In genomic region chr3:168622795-168623194, GRCh38 we compare ENCODE assay signal across 16 cellular contexts.
A peak's percentile ranks its signal among the peaks of the same experiment; 100 is the strongest.
DNase-seq lines count a peak whose midpoint lies in the region; ATAC-seq and TF ChIP-seq lines count a peak whose summit lies in the region.
"Had no signal": no experiment of that assay in that cellular context is flagged by ENCODE, and none has a peak within 500 bp of the region (broad histone marks: within the 10 kb centered on the region; RNA-seq: fewer than 3 reads in every experiment).

No MANE protein-coding gene starts in this region.

- H3K4me1 Mint-ChIP-seq in WTC11, result peaks cover 57% of the 10 kb centered on the region
- H3K4me1 Mint-ChIP-seq: CD8-positive, alpha-beta memory T cell had no signal

- no peaks in the 10 kb centered on the region for H3K9me3 Mint-ChIP-seq in WTC11

- H3K4me3 Mint-ChIP-seq in WTC11, result no peak overlapping the region
- H3K4me3 Mint-ChIP-seq: CD8-positive, alpha-beta memory T cell had no signal

- POLR2A ChIA-PET in WTC11 (lab: Charles Lee), result no interaction called here

- no peaks in the 10 kb centered on the region for H3K27me3 Mint-ChIP-seq in WTC11 (ENCODE audit: low read depth)
- H3K27me3 Mint-ChIP-seq: CD8-positive, alpha-beta memory T cell had no signal

- CTCF ChIA-PET in WTC11 (lab: Charles Lee), result interaction anchor here (0.5 to 5.4 kb wide), 4 partner anchors 111 to 411 kb away, joined by 3 to 108 read pairs (median 6); no protein-coding TSS in a partner anchor

- H3K27ac ChIP-seq in right atrium auricular region, result no peak overlapping the region
- H3K27ac ChIP-seq: BLaER1, HL-60 had no signal

- H3K36me3 Mint-ChIP-seq in WTC11, result no peaks in the 10 kb centered on the region
- H3K36me3 Mint-ChIP-seq: CD8-positive, alpha-beta memory T cell had no signal

- intact Hi-C loops in Right ventricle myocardium superior (cut with DNase I), result loop anchor here (10.0 kb wide), 1 partner anchor 108 kb away; no protein-coding TSS in a partner anchor
- intact Hi-C loops in left ventricle myocardium superior (cut with micrococcal nuclease), result no loop called here

- peak; percentile 92 for ATAC-seq in Right ventricle myocardium superior (ENCODE audit: poor library complexity)
- ATAC-seq in WTC11, result no peak
- ATAC-seq in left ventricle myocardium superior, result peak; percentile 72

- H3K9me3 ChIP-seq in right atrium auricular region, result no peaks in the 10 kb centered on the region
- H3K9me3 ChIP-seq: BLaER1, Caco-2 had no signal

- peak overlapping the region; percentile 42; the same call in 1 of the 2 replicates for H3K27ac Mint-ChIP-seq in WTC11
- H3K27ac Mint-ChIP-seq: CD8-positive, alpha-beta memory T cell had no signal

- H3K36me3 ChIP-seq in right atrium auricular region, result no peaks in the 10 kb centered on the region
- H3K36me3 ChIP-seq: BLaER1 had no signal

- H3K27me3 ChIP-seq in right atrium auricular region, result no peaks in the 10 kb centered on the region
- H3K27me3 ChIP-seq: BLaER1 had no signal

- no peak for TF ChIP-seq CTCF in right atrium auricular region (IDR thresholded peaks at IDR 0.05)
- TF ChIP-seq CTCF in WTC11 (IDR thresholded peaks at IDR 0.05), result no peak

- no peak for DNase-seq in Right ventricle myocardium superior
- DNase-seq in right atrium auricular region (ENCODE audit: low spot score), result no peak
- DNase-seq in WTC11 (ENCODE audit: low spot score), result no peak
- no peak for DNase-seq in left ventricle myocardium superior
- DNase-seq in NCI-H526 treated with DMSO at 0.1 percent for 48 hours (lab: John Stamatoyannopoulos, UW), result no peak
- DNase-seq in anterior cingulate cortex (lab: John Stamatoyannopoulos, UW), result no peak
- DNase-seq in NCI-H510A treated with DMSO at 0.1 percent for 48 hours (lab: John Stamatoyannopoulos, UW), result no peak
- DNase-seq: 8988T; AML-193; Caco-2; CD8-positive, alpha-beta memory T cell; DND-41; GDM1; HCEC 1CT had no signal

- no peak overlapping the region for H3K4me3 ChIP-seq in right atrium auricular region
- H3K4me3 ChIP-seq: BLaER1 had no signal

- no peaks in the 10 kb centered on the region for H3K4me1 ChIP-seq in right atrium auricular region
- H3K4me1 ChIP-seq: Caco-2 had no signal

TF ChIP-seq in WTC11, 78 proteins besides CTCF, POLR2A, EP300 and RAD21:
- TF ChIP-seq FOXJ3 (CRISPR knock-in tag; IDR thresholded peaks at IDR 0.05; ENCODE audit: borderline replicate concordance), result no peak
- TF ChIP-seq PRRX2 (CRISPR knock-in tag; IDR thresholded peaks at IDR 0.05), result no peak
- TF ChIP-seq KAT7 (CRISPR knock-in tag; IDR thresholded peaks at IDR 0.05; ENCODE audit: borderline replicate concordance), result no peak
- TF ChIP-seq GTF2I (CRISPR knock-in tag; conservative IDR thresholded peaks at IDR 0.05), result no peak
- TF ChIP-seq SOX15 (CRISPR knock-in tag; IDR thresholded peaks at IDR 0.05), result no peak
- no peak for TF ChIP-seq ZNF416 (CRISPR knock-in tag; IDR thresholded peaks at IDR 0.05)
- TF ChIP-seq MXD4 (CRISPR knock-in tag; IDR thresholded peaks at IDR 0.05; ENCODE audit: borderline replicate concordance), result no peak
- TF ChIP-seq E2F4 (CRISPR knock-in tag; IDR thresholded peaks at IDR 0.05; ENCODE audit: borderline replicate concordance, low read depth), result no peak
- TF ChIP-seq NFYB (CRISPR knock-in tag; conservative IDR thresholded peaks at IDR 0.05; ENCODE audit: low read depth), result no peak
